20 cellular contexts compared by ENCODE assay signal in genomic region chr13:114311908-114312307, GRCh38. TPM values are rescaled to one million over a fixed set of nuclear protein-coding genes. Genes with fewer than 3 reads are reported as not detected.
DNase-seq lines count a peak whose midpoint lies in the region; ATAC-seq and TF ChIP-seq lines count a peak whose summit lies in the region.
"Had no signal": no experiment of that assay in that cellular context is flagged by ENCODE, and none has a peak within 500 bp of the region (broad histone marks: within the 10 kb centered on the region; RNA-seq: fewer than 3 reads in every experiment).

No MANE protein-coding gene starts in this region.

- H3K4me3 ChIP-seq in Loucy (ENCODE audit: low read length, poor library complexity, severe bottlenecking) (no peak overlapping the region), mesenchymal stem cell (ENCODE audit: insufficient read depth in 1 of 2, low read depth in 1 of 2, low read length in 2 of 2) (no peak overlapping the region)
- H3K4me3 ChIP-seq: ovary, tibial artery had no signal

- peak overlapping the region; percentile 15 for H3K4me2 ChIP-seq in Loucy (ENCODE audit: low read depth, low read length, poor library complexity, severe bottlenecking)
- H3K4me2 ChIP-seq in mesenchymal stem cell (ENCODE audit: low read length, poor library complexity, severe bottlenecking), result no peak overlapping the region

- H3K27me3 ChIP-seq in Loucy (ENCODE audit: insufficient read depth, low read length, poor library complexity, severe bottlenecking), result no peaks in the 10 kb centered on the region
- H3K27me3 ChIP-seq in mesenchymal stem cell (ENCODE audit: control insufficient read depth in 1 of 2, insufficient read depth in 1 of 2, low read length in 2 of 2), result no peaks in the 10 kb centered on the region
- H3K27me3 ChIP-seq: ovary, tibial artery had no signal

- peaks cover 39% of the 10 kb centered on the region for H3K4me1 ChIP-seq in Loucy (ENCODE audit: insufficient read depth, low read length, poor library complexity, severe bottlenecking)
- peaks cover 8% of the 10 kb centered on the region for H3K4me1 ChIP-seq in mesenchymal stem cell (ENCODE audit: control insufficient read depth, insufficient read depth, low read depth, low read length)

- WGBS in mesenchymal stem cell, result 20% methylated on average over 2 of the region's 2 CpGs

- H3K79me1 ChIP-seq in mesenchymal stem cell (replicated peaks; ENCODE audit: low read length, poor library complexity, severe bottlenecking), result no peaks in the 10 kb centered on the region

- no peak overlapping the region for H2BK5ac ChIP-seq in mesenchymal stem cell (ENCODE audit: low read depth, low read length, poor library complexity, severe bottlenecking)

- H3K79me2 ChIP-seq in Loucy (ENCODE audit: insufficient read depth, low read length), result peaks cover 33% of the 10 kb centered on the region

- no peak overlapping the region for H3K23ac ChIP-seq in mesenchymal stem cell (ENCODE audit: low read length in 2 of 2)

- H3F3A ChIP-seq in Loucy (ENCODE audit: low read depth), result peaks cover 10% of the 10 kb centered on the region

- ATAC-seq in GM21529 (IDR thresholded peaks at IDR 0.05; ENCODE audit: unreplicated experiment), result no peak
- ATAC-seq: activated T-helper 17 cell treated with anti-CD3 and anti-CD28 coated beads, Interleukin-2, amount 50 U/mL, for 72 hours; sciatic nerve had no signal

- no peak overlapping the region for H2BK120ac ChIP-seq in mesenchymal stem cell (ENCODE audit: low read depth, low read length)

- in situ Hi-C loops in SK-MEL-5 (cut with HindIII; ENCODE audit: low pct_unique_long_range_greater_than_20kb, low sequenced_read_pairs), result no loop called here

- H3K9ac ChIP-seq in Loucy (ENCODE audit: low read depth, low read length, poor library complexity, severe bottlenecking) (peak overlapping the region; percentile 10), mesenchymal stem cell (ENCODE audit: low read length) (peak overlapping the region; percentile 25)

- H2BK15ac ChIP-seq in mesenchymal stem cell (ENCODE audit: low read depth, poor library complexity, severe bottlenecking), result no peak overlapping the region

- peaks cover 20% of the 10 kb centered on the region for H4K20me1 ChIP-seq in Loucy (ENCODE audit: insufficient read depth, low read length, poor library complexity, severe bottlenecking)

- TF ChIP-seq CTCF in Loucy (conservative IDR thresholded peaks at IDR 0.05; ENCODE audit: low read length), result no peak

- H2BK12ac ChIP-seq in mesenchymal stem cell (ENCODE audit: low read length in 2 of 2), result no peak overlapping the region

- H4K8ac ChIP-seq in mesenchymal stem cell (ENCODE audit: low read length), result no peak overlapping the region

- H3K14ac ChIP-seq in mesenchymal stem cell (ENCODE audit: low read length in 2 of 2), result no peak overlapping the region

- peaks cover 4% of the 10 kb centered on the region; the same call in 1 of the 2 replicates for H3K36me3 ChIP-seq in Loucy (ENCODE audit: insufficient read depth, low read length)
- peaks cover under 1 to 15% of the 10 kb centered on the region in 2 experiments for H3K36me3 ChIP-seq in mesenchymal stem cell (ENCODE audit: control insufficient read depth in 1 of 2, insufficient read depth in 2 of 2, low read depth in 1 of 2, low read length in 2 of 2)
- H3K36me3 ChIP-seq: ovary had no signal

- H4K91ac ChIP-seq in mesenchymal stem cell (ENCODE audit: low read length), result no peak overlapping the region

- H3K18ac ChIP-seq in mesenchymal stem cell (ENCODE audit: low read depth in 1 of 2, low read length in 2 of 2), result no peak overlapping the region

- H3K27ac ChIP-seq in mesenchymal stem cell (ENCODE audit: low read length, poor library complexity, severe bottlenecking), result no peak overlapping the region
- H3K27ac ChIP-seq: ovary, tibial artery had no signal

- no peak overlapping the region for H2AFZ ChIP-seq in Loucy (ENCODE audit: low read length)
- no peak overlapping the region for H2AFZ ChIP-seq in mesenchymal stem cell (ENCODE audit: low read depth, low read length)

- peak; percentile 8 for DNase-seq in COLO829 (ENCODE audit: low spot score)
- peak; percentile 22 for DNase-seq in SK-MEL-5 (ENCODE audit: low read depth, low spot score)
- DNase-seq in mesenchymal stem cell, result no peak
- DNase-seq in NCI-H748 (lab: John Stamatoyannopoulos, UW; ENCODE audit: unreplicated experiment), result no peak
- no peak for DNase-seq in NCI-H524 treated with DMSO at 0.1 percent for 48 hours (lab: John Stamatoyannopoulos, UW)
- DNase-seq in iPS-NIHi7 (ENCODE audit: extremely low spot score), result no peak
- DNase-seq: activated CD4-positive, alpha-beta T cell treated with anti-CD3 and anti-CD28 coated beads for 48 hours; AML-193; Calu3; foreskin melanocyte; IMR-90; mammary epithelial cell; NCI-H2029 treated with DMSO at 0.1 percent for 48 hours; ovary; stimulated activated naive CD4-positive, alpha-beta T cell; tibial artery had no signal

- H2AK5ac ChIP-seq in mesenchymal stem cell (ENCODE audit: low read length, severe bottlenecking), result no peak overlapping the region

- H3K9me3 ChIP-seq in Loucy (ENCODE audit: insufficient read depth, low read depth, low read length), result no peaks in the 10 kb centered on the region
- H3K9me3 ChIP-seq in mesenchymal stem cell (ENCODE audit: control insufficient read depth, low read length), result no peaks in the 10 kb centered on the region
- H3K9me3 ChIP-seq: ovary, tibial artery had no signal

- H3K4ac ChIP-seq in mesenchymal stem cell (ENCODE audit: low read depth in 1 of 2, low read length in 2 of 2), result no peak overlapping the region

- no peaks in the 10 kb centered on the region for H3K9me2 ChIP-seq in Loucy (replicated peaks; ENCODE audit: low read depth, low read length)

RNA-seq across cellular contexts. Expression of gene CHAMP1, which starts 2.4 kb away (rescaled TPM):
- 20.4 and 21.7 TPM in 2 replicates for total RNA-seq in SK-MEL-5 (2014; rRNA removed; shearing (Covaris generic))
- polyA plus RNA-seq in SK-MEL-5 (2015; cell fraction: cytosol; rRNA removed), result 106 and 141 TPM in 2 replicates
- polyA plus RNA-seq in SK-MEL-5 (2015; cell fraction: nucleus; rRNA removed), result 51.4 and 70.9 TPM in 2 replicates
- 26.3 TPM for polyA plus RNA-seq in mesenchymal stem cell (2013, experiment 1 of 2)
- 26.1 TPM for polyA plus RNA-seq in mesenchymal stem cell (2013, experiment 2 of 2)

RNA-seq across cellular contexts. Expression of gene UPF3A, which starts 30.5 kb away (rescaled TPM):
- 23.6 and 24.2 TPM in 2 replicates for total RNA-seq in SK-MEL-5 (2014; rRNA removed; shearing (Covaris generic))
- 22.7 and 37.8 TPM in 2 replicates for polyA plus RNA-seq in SK-MEL-5 (2015; cell fraction: cytosol; rRNA removed)
- 225 and 281 TPM in 2 replicates for polyA plus RNA-seq in SK-MEL-5 (2015; cell fraction: nucleus; rRNA removed)
- polyA plus RNA-seq in mesenchymal stem cell (2013, experiment 1 of 2), result 66.0 TPM
- polyA plus RNA-seq in mesenchymal stem cell (2013, experiment 2 of 2), result 65.6 TPM

Comparison
In these comparisons a context has a peak if more than half of its experiments do, and no peak if none do; other contexts are left out.
1. DNase-seq: peak in COLO829 (single experiment) and SK-MEL-5 (single experiment); none in mesenchymal stem cell (single experiment), NCI-H748 (single experiment), NCI-H524 treated with DMSO at 0.1 percent for 48 hours (single experiment) and iPS-NIHi7 (single experiment).